ENCODE assay signal across 25 cellular contexts in the genomic region with DNA sequence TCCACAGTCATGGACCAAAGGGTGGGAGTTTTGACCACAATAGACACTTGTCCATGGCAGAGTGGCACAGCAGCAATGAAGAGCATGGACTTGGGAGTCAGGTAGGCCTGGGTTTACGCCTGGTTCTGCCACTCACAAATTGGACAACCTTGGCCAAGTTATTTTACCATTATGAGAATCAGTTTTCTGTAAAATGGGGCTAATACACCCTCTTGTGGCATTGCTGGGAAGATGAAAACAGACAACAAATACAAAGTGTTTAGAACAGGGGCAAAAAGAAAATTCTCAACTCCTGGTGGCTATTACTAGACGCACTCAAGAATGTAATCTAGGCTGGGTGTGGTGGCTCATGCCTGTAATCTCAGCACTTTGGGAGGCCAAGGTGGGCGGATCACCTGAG. TPM values are rescaled to one million over a fixed set of nuclear protein-coding genes. Genes with fewer than 3 reads are reported as not detected.
DNase-seq lines count a peak whose midpoint lies in the region; ATAC-seq, FAIRE-seq and TF ChIP-seq lines count a peak whose summit lies in the region.
"Had no signal": no experiment of that assay in that cellular context is flagged by ENCODE, and none has a peak within 500 bp of the region (broad histone marks: within the 10 kb centered on the region; RNA-seq: fewer than 3 reads in every experiment).

No MANE protein-coding gene starts in this region.

- TF ChIP-seq POLR2A in A549 (IDR thresholded peaks at IDR 0.05; ENCODE audit: low read length), result no peak

- WGBS in A549 (ENCODE audit: missing lambda C conversion rate), result 60% methylated on average over 3 of the region's 3 CpGs
- 96 to 100% methylated on average over 1 to 3 of the region's 3 CpGs for WGBS in endodermal cell (ENCODE audit: insufficient coverage in 1 of 2, insufficient read length in 1 of 2), 2 experiments

- H3K9me2 ChIP-seq in Loucy (replicated peaks; ENCODE audit: low read depth, low read length), result no peaks in the 10 kb centered on the region

- peaks cover 4% of the 10 kb centered on the region for H3K9me3 Mint-ChIP-seq in endodermal cell
- H3K9me3 Mint-ChIP-seq: GM23338, naive B cell, T-cell had no signal

- no peak for ATAC-seq in A549
- ATAC-seq in HG03175 (IDR thresholded peaks at IDR 0.05; ENCODE audit: unreplicated experiment), result no peak
- no peak for ATAC-seq in HG03571 (IDR thresholded peaks at IDR 0.05; ENCODE audit: unreplicated experiment)
- ATAC-seq: GM23338, psoas muscle, T-cell had no signal

- no peak overlapping the region for H2AFZ ChIP-seq in Loucy (ENCODE audit: low read length)
- H2AFZ ChIP-seq: GM23338 had no signal

- H4K20me1 ChIP-seq in Loucy (ENCODE audit: insufficient read depth, low read length, poor library complexity, severe bottlenecking), result no peaks in the 10 kb centered on the region

- TF ChIP-seq CTCF in A549 (IDR thresholded peaks at IDR 0.05) (0 out of 3 replicates have a peak, but pooled peaks have one; percentile 16), Loucy (conservative IDR thresholded peaks at IDR 0.05; ENCODE audit: low read length) (peak; percentile 36; the same call in 1 of the 2 replicates), endodermal cell (conservative IDR thresholded peaks at IDR 0.05) (peak; percentile 13)

- TF ChIP-seq RAD21 in A549 (conservative IDR thresholded peaks at IDR 0.05 in 1 of 2, IDR thresholded peaks at IDR 0.05 in 1 of 2), result peak; percentile 31 to 44; a peak in 3 of 5 replicates

- no peak overlapping the region for H3K4me2 ChIP-seq in A549
- H3K4me2 ChIP-seq in Loucy (ENCODE audit: low read depth, low read length, poor library complexity, severe bottlenecking), result no peak overlapping the region
- H3K4me2 ChIP-seq: GM23338 had no signal

- H3K4me1 ChIP-seq in A549 (peaks cover 8% of the 10 kb centered on the region), Loucy (ENCODE audit: insufficient read depth, low read length, poor library complexity, severe bottlenecking) (peaks cover 13% of the 10 kb centered on the region), endodermal cell (ENCODE audit: control insufficient read depth, insufficient read depth, low read length) (no peaks in the 10 kb centered on the region)

- CTCF ChIA-PET in A549 (lab: Yijun Ruan, JAX), result interaction anchor here (0.7 to 4.3 kb wide), 6 partner anchors 9 to 689 kb away, joined by 3 to 18 read pairs (median 4); a partner anchor contains a TSS

- H3K79me2 ChIP-seq in Loucy (ENCODE audit: insufficient read depth, low read length), result peaks cover 9% of the 10 kb centered on the region

- peak in 1 of 2 experiments; percentile 37 for DNase-seq in A549 (ENCODE audit: low read depth in 1 of 2, low spot score in 1 of 2)
- DNase-seq in DMS114 treated with DMSO at 0.1 percent for 48 hours (lab: John Stamatoyannopoulos, UW; ENCODE audit: unreplicated experiment), result peak; percentile 26
- DNase-seq in endodermal cell, result no peak
- DNase-seq in RPMI8226, result no peak
- DNase-seq: activated CD8-positive, alpha-beta memory T cell treated with anti-CD3 and anti-CD28 coated beads for 24 hours; activated gamma-delta T cell; kidney; naive B cell; NCI-H1930; NCI-H446; psoas muscle; small intestine; stimulated activated CD4-positive, alpha-beta T cell treated with anti-CD3 and anti-CD28 coated beads, Interleukin-4, amount 100 ng/mL, for 4 hours; substantia nigra; T-cell; WERI-Rb-1 had no signal

- H3K9ac ChIP-seq in Loucy (ENCODE audit: low read depth, low read length, poor library complexity, severe bottlenecking), result no peak overlapping the region
- no peak overlapping the region for H3K9ac ChIP-seq in endodermal cell (ENCODE audit: extremely low read depth, low read length, poor library complexity, severe bottlenecking)

- POLR2A ChIA-PET in A549 (lab: Yijun Ruan, JAX), result no interaction called here

- H3K27ac ChIP-seq in A549 (no peak overlapping the region), endodermal cell (ENCODE audit: low read depth, low read length) (no peak overlapping the region)
- H3K27ac ChIP-seq: psoas muscle, vagina, WERI-Rb-1 had no signal

- peaks cover 27% of the 10 kb centered on the region for H3K36me3 Mint-ChIP-seq in endodermal cell (ENCODE audit: low read depth)

- no peak overlapping the region for H3K27ac Mint-ChIP-seq in endodermal cell
- H3K27ac Mint-ChIP-seq: GM23338, naive B cell, T-cell had no signal

- H3F3A ChIP-seq in Loucy (ENCODE audit: low read depth), result no peaks in the 10 kb centered on the region

- no peak for FAIRE-seq in A549 (lab: Jason Lieb, UNC)
- FAIRE-seq: astrocyte, colon, G401.6, kidney, small intestine had no signal

- H3K27me3 ChIP-seq in Loucy (ENCODE audit: insufficient read depth, low read length, poor library complexity, severe bottlenecking) (no peaks in the 10 kb centered on the region), endodermal cell (ENCODE audit: control insufficient read depth, insufficient read depth, low read length, poor library complexity, severe bottlenecking) (no peaks in the 10 kb centered on the region)
- H3K27me3 ChIP-seq: vagina had no signal

- peaks cover 7% of the 10 kb centered on the region; the same call in 1 of the 2 replicates for H3K36me3 ChIP-seq in Loucy (ENCODE audit: insufficient read depth, low read length)
- H3K36me3 ChIP-seq in endodermal cell (ENCODE audit: control insufficient read depth, insufficient read depth, low read length), result peaks cover 31% of the 10 kb centered on the region

- H3K4me3 ChIP-seq in A549, result no peak overlapping the region
- no peak overlapping the region for H3K4me3 ChIP-seq in Loucy (ENCODE audit: low read length, poor library complexity, severe bottlenecking)
- H3K4me3 ChIP-seq in endodermal cell (ENCODE audit: low read length), result no peak overlapping the region
- H3K4me3 ChIP-seq: GM23338, psoas muscle, vagina had no signal

- no peak for TF ChIP-seq EP300 in A549 (IDR thresholded peaks at IDR 0.05)

- H3K4me3 Mint-ChIP-seq in endodermal cell, result no peak overlapping the region
- H3K4me3 Mint-ChIP-seq: GM23338 had no signal

- H3K27me3 Mint-ChIP-seq in endodermal cell (ENCODE audit: insufficient read depth), result no peaks in the 10 kb centered on the region
- H3K27me3 Mint-ChIP-seq: naive B cell, T-cell had no signal

- peaks cover 8% of the 10 kb centered on the region for H3K4me1 Mint-ChIP-seq in endodermal cell

- H3K9me3 ChIP-seq in A549 (no peaks in the 10 kb centered on the region), Loucy (ENCODE audit: insufficient read depth, low read depth, low read length) (no peaks in the 10 kb centered on the region), endodermal cell (ENCODE audit: control insufficient read depth, low read length) (peaks cover under 1% of the 10 kb centered on the region)
- H3K9me3 ChIP-seq: psoas muscle, vagina had no signal

TF ChIP-seq in A549, 52 proteins besides CTCF, POLR2A, EP300 and RAD21 (continues in another document):
- TF ChIP-seq, protein P1, sequence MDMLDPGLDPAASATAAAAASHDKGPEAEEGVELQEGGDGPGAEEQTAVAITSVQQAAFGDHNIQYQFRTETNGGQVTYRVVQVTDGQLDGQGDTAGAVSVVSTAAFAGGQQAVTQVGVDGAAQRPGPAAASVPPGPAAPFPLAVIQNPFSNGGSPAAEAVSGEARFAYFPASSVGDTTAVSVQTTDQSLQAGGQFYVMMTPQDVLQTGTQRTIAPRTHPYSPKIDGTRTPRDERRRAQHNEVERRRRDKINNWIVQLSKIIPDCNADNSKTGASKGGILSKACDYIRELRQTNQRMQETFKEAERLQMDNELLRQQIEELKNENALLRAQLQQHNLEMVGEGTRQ (IDR thresholded peaks at IDR 0.05), result no peak
- TF ChIP-seq KDM5A (IDR thresholded peaks at IDR 0.05), result no peak
- TF ChIP-seq JUNB (IDR thresholded peaks at IDR 0.05), result no peak
- TF ChIP-seq ZFP36 (IDR thresholded peaks at IDR 0.05; ENCODE audit: borderline replicate concordance, partially characterized antibody), result no peak
- TF ChIP-seq, protein P2, sequence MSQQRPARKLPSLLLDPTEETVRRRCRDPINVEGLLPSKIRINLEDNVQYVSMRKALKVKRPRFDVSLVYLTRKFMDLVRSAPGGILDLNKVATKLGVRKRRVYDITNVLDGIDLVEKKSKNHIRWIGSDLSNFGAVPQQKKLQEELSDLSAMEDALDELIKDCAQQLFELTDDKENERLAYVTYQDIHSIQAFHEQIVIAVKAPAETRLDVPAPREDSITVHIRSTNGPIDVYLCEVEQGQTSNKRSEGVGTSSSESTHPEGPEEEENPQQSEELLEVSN (IDR thresholded peaks at IDR 0.05; ENCODE audit: borderline replicate concordance, low read depth), result no peak
- no peak for TF ChIP-seq MAZ (IDR thresholded peaks at IDR 0.05; ENCODE audit: borderline replicate concordance, low read depth, low read length)
- no peak for TF ChIP-seq CBX2 (IDR thresholded peaks at IDR 0.05; ENCODE audit: borderline replicate concordance, low read depth)

RNA-seq across cellular contexts. Expression of a gene that starts 2.6 kb away (rescaled TPM):
- polyA plus RNA-seq in A549 (2011; rRNA removed), result 19.2 and 20.5 TPM in 2 replicates
- 25.2 and 28.8 TPM in 2 replicates for polyA plus RNA-seq in A549 (2012; cell fraction: cytosol; rRNA removed)
- polyA plus RNA-seq in A549 (2012; cell fraction: nucleus; rRNA removed), result 12.6 and 15.0 TPM in 2 replicates
- 17.3 to 21.2 TPM (median 20.0 TPM) in 3 replicates for polyA plus RNA-seq in A549 (2017; fragmentation: RNase III; extraction: RNeasy Plus Mini Kit Qiagen cat#74134 plus additional on column Dnase treatment)
- polyA minus RNA-seq in A549 (2011; rRNA and poly(A)+ RNA removed), result 9.1 and 15.2 TPM in 2 replicates
- total RNA-seq in endodermal cell, result 10 to 100 TPM; 21.4 to 26.8 TPM
- polyA plus RNA-seq in endodermal cell (2013, experiment 1 of 2), result 16.8 TPM
- polyA plus RNA-seq in endodermal cell (2013, experiment 2 of 2), result 16.8 TPM

RNA-seq across cellular contexts. Expression of a gene that starts 25.3 kb away (rescaled TPM):
- polyA plus RNA-seq in A549 (2011; rRNA removed) (0.61 and 0.81 TPM in 2 replicates), A549 (2017; fragmentation: RNase III; extraction: RNeasy Plus Mini Kit Qiagen cat#74134 plus additional on column Dnase treatment) (0.64 to 0.94 TPM (median 0.90 TPM) in 3 replicates)
- polyA plus RNA-seq in A549 (2012; cell fraction: cytosol; rRNA removed), result 0.21 and 0.26 TPM in 2 replicates
- polyA plus RNA-seq in A549 (2012; cell fraction: nucleus; rRNA removed), result 0.25 and 0.31 TPM in 2 replicates
- 0.39 and 0.41 TPM in 2 replicates for polyA minus RNA-seq in A549 (2011; rRNA and poly(A)+ RNA removed)
- total RNA-seq in endodermal cell, result not detected
- polyA plus RNA-seq in endodermal cell (2013, experiment 1 of 2), result not detected
- polyA plus RNA-seq in endodermal cell (2013, experiment 2 of 2), result not detected
- total RNA-seq: GM23338 had no signal
- polyA plus RNA-seq: GM23338 had no signal

RNA-seq across cellular contexts. Expression of a gene that starts 35.4 kb away (rescaled TPM):
- polyA plus RNA-seq in A549 (2011; rRNA removed) (2.6 and 4.0 TPM in 2 replicates), A549 (2017; fragmentation: RNase III; extraction: RNeasy Plus Mini Kit Qiagen cat#74134 plus additional on column Dnase treatment) (5.7 to 7.3 TPM (median 6.8 TPM) in 3 replicates)
- 4.3 and 6.9 TPM in 2 replicates for polyA plus RNA-seq in A549 (2012; cell fraction: cytosol; rRNA removed)
- polyA plus RNA-seq in A549 (2012; cell fraction: nucleus; rRNA removed), result 12.5 and 15.9 TPM in 2 replicates
- 5.2 TPM in 2 replicates for polyA minus RNA-seq in A549 (2011; rRNA and poly(A)+ RNA removed)
- total RNA-seq in endodermal cell, result under 1 TPM; 0.24 to 0.42 TPM
- 0.21 TPM for polyA plus RNA-seq in endodermal cell (2013, experiment 1 of 2)
- 0.12 TPM for polyA plus RNA-seq in endodermal cell (2013, experiment 2 of 2)
- total RNA-seq: astrocyte, fibroblast of villous mesenchyme, GM23338, psoas muscle, T-cell, vagina had no signal
